20 cellular contexts compared by ENCODE assay signal in the genomic region with DNA sequence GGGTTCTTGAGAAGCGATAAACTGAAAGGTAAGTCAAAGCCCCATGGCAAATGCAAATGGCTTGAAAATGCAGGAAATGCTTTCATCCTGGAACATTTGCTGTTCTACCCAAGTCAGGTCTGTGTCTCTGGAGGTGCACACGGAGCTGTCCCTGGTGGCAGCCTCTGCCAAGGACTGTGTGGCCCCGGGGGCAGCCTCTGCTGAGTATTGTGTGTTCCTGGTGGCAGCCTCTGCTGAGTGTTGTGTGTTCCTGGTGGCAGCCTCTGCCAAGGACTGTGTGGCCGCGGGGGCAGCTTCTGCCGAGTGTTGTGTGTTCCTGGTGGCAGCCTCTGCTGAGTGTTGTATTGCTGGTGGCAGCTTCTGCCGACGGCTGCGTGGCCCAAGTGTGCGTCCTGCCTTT.
DNase-seq lines count a peak whose midpoint lies in the region; ATAC-seq and TF ChIP-seq lines count a peak whose summit lies in the region.
"Had no signal": no experiment of that assay in that cellular context is flagged by ENCODE, and none has a peak within 500 bp of the region (broad histone marks: within the 10 kb centered on the region; RNA-seq: fewer than 3 reads in every experiment).

No MANE protein-coding gene starts in this region.

- H3K9me3 Mint-ChIP-seq in activated CD4-positive, alpha-beta T cell treated with anti-CD3 and anti-CD28 coated beads, Interleukin-2, amount 10 ng/mL, durations not matched to agents 24 days and 14 days: no peaks in the 10 kb centered on the region

- peaks cover 6% of the 10 kb centered on the region for H3K27me3 Mint-ChIP-seq in activated CD4-positive, alpha-beta T cell treated with anti-CD3 and anti-CD28 coated beads, Interleukin-2, amount 10 ng/mL, durations not matched to agents 24 days and 14 days

- H3K4me3 ChIP-seq in brain microvascular endothelial cell (ENCODE audit: low read depth, low read length): no peak overlapping the region

- H3K27ac ChIP-seq in brain microvascular endothelial cell: no peak overlapping the region
- H3K27ac ChIP-seq: 22Rv1 had no signal

- no peak overlapping the region for H3K4me3 Mint-ChIP-seq in activated CD4-positive, alpha-beta T cell treated with anti-CD3 and anti-CD28 coated beads, Interleukin-2, amount 10 ng/mL, durations not matched to agents 24 days and 14 days
- H3K4me3 Mint-ChIP-seq: CD4-positive, CD25-positive, alpha-beta regulatory T cell; HFFc6 had no signal

- H3K4me1 Mint-ChIP-seq in activated CD4-positive, alpha-beta T cell treated with anti-CD3 and anti-CD28 coated beads, Interleukin-2, amount 10 ng/mL, durations not matched to agents 24 days and 14 days: peaks cover 3% of the 10 kb centered on the region

- no peaks in the 10 kb centered on the region for H3K27me3 ChIP-seq in brain microvascular endothelial cell (replicated peaks)
- H3K27me3 ChIP-seq: BE2C had no signal

- DNase-seq in activated CD4-positive, alpha-beta T cell treated with anti-CD3 and anti-CD28 coated beads, Interleukin-2, amount 10 ng/mL, durations not matched to agents 24 days and 14 days: peak; percentile 51
- no peak for DNase-seq in activated CD4-positive, alpha-beta T cell treated with anti-CD3 and anti-CD28 coated beads for 1 hour
- DNase-seq in M059J (ENCODE audit: low read depth): peak; percentile 12
- DNase-seq in posterior vena cava (ENCODE audit: low spot score): peak; percentile 20
- DNase-seq in brain microvascular endothelial cell: no peak
- no peak for DNase-seq in DMS 273 (lab: John Stamatoyannopoulos, UW; ENCODE audit: unreplicated experiment)
- DNase-seq in NCI-H1694 (lab: John Stamatoyannopoulos, UW): no peak
- DNase-seq: BE2C; CD4-positive, CD25-positive, alpha-beta regulatory T cell; COR-L47; GDM1; HFFc6; KBM-7; MV-4-11; NCI-H187 treated with DMSO at 0.1 percent for 48 hours; NCI-H2227 treated with DMSO at 0.1 percent for 48 hours; NCI-H524; NCI-H82 had no signal

- no peaks in the 10 kb centered on the region for H3K36me3 ChIP-seq in brain microvascular endothelial cell (replicated peaks)
- H3K36me3 ChIP-seq: BE2C had no signal

- no peaks in the 10 kb centered on the region for H3K36me3 Mint-ChIP-seq in activated CD4-positive, alpha-beta T cell treated with anti-CD3 and anti-CD28 coated beads, Interleukin-2, amount 10 ng/mL, durations not matched to agents 24 days and 14 days (ENCODE audit: low read depth)
- H3K36me3 Mint-ChIP-seq: CD4-positive, CD25-positive, alpha-beta regulatory T cell had no signal

- no peak overlapping the region for H3K27ac Mint-ChIP-seq in activated CD4-positive, alpha-beta T cell treated with anti-CD3 and anti-CD28 coated beads, Interleukin-2, amount 10 ng/mL, durations not matched to agents 24 days and 14 days
- H3K27ac Mint-ChIP-seq: HFFc6 had no signal

- intact Hi-C loops in activated CD4-positive, alpha-beta T cell treated with anti-CD3 and anti-CD28 coated beads, Interleukin-2, amount 10 ng/mL, durations not matched to agents 24 days and 14 days (cut with micrococcal nuclease): no loop called here
- intact Hi-C loops in posterior vena cava (cut with DNase I): no loop called here

- no peak for TF ChIP-seq CTCF in brain microvascular endothelial cell (IDR thresholded peaks at IDR 0.05; ENCODE audit: low read depth, low read length, missing control alignments)

- in situ Hi-C loops in brain microvascular endothelial cell (cut with HindIII; ENCODE audit: low pct_ligation_motif_present, low sequenced_read_pairs): no loop called here

- ATAC-seq in esophagus mucosa: peak; percentile 38

Comparison
In these comparisons a context has a peak if more than half of its experiments do, and no peak if none do; other contexts are left out.
1. DNase-seq: peak in activated CD4-positive, alpha-beta T cell treated with anti-CD3 and anti-CD28 coated beads, Interleukin-2, amount 10 ng/mL, durations not matched to agents 24 days and 14 days (single experiment), M059J (single experiment) and posterior vena cava (single experiment); none in activated CD4-positive, alpha-beta T cell treated with anti-CD3 and anti-CD28 coated beads for 1 hour (single experiment), brain microvascular endothelial cell (single experiment), DMS 273 (single experiment) and NCI-H1694 (single experiment).